Comparison of ENCODE assay signal across 16 cellular contexts in genomic region chr6:40947876-40948514, GRCh38.
DNase-seq lines count a peak whose midpoint lies in the region; ATAC-seq and TF ChIP-seq lines count a peak whose summit lies in the region.
"Had no signal": no experiment of that assay in that cellular context is flagged by ENCODE, and none has a peak within 500 bp of the region (broad histone marks: within the 10 kb centered on the region; RNA-seq: fewer than 3 reads in every experiment).

No MANE protein-coding gene starts in this region.

- no peaks in the 10 kb centered on the region for H3K9me3 ChIP-seq in MG63

- H3K27me3 ChIP-seq in MG63, result no peaks in the 10 kb centered on the region

- DNase-seq in activated CD8-positive, alpha-beta memory T cell treated with anti-CD3 and anti-CD28 coated beads, Interleukin-2, amount 10 ng/mL, durations not matched to agents 7 days and 5 days, result no peak
- no peak for DNase-seq in activated CD8-positive, alpha-beta memory T cell treated with anti-CD3 and anti-CD28 coated beads, Interleukin-2, amount 50 U/mL, for 48 hours
- DNase-seq in WTC11 (ENCODE audit: low spot score), result no peak
- peak; percentile 35 for DNase-seq in fibroblast of the conjunctiva (ENCODE audit: low read depth)
- DNase-seq in stimulated activated effector memory CD8-positive, alpha-beta T cell treated with anti-CD3 and anti-CD28 coated beads, Interleukin-12 subunit alpha, Interleukin-12 subunit beta, amount 100 ng/mL, for 72 hours (ENCODE audit: low spot score in 2 of 2), result no peak
- no peak for DNase-seq in MG63
- no peak for DNase-seq in natural killer cell
- DNase-seq: activated CD4-positive, alpha-beta T cell treated with anti-CD3 and anti-CD28 coated beads for 48 hours; effector CD8-positive, alpha-beta T cell; immature natural killer cell; MV-4-11; NCI-H748 treated with DMSO at 0.1 percent for 48 hours; nephron progenitor cell; stimulated activated naive CD4-positive, alpha-beta T cell had no signal

- no peaks in the 10 kb centered on the region for H3K36me3 ChIP-seq in MG63

- H3K27me3 Mint-ChIP-seq in activated CD8-positive, alpha-beta memory T cell treated with anti-CD3 and anti-CD28 coated beads, Interleukin-2, amount 10 ng/mL, durations not matched to agents 7 days and 5 days, result peaks cover 34% of the 10 kb centered on the region
- H3K27me3 Mint-ChIP-seq in WTC11 (ENCODE audit: low read depth), result peaks cover 4% of the 10 kb centered on the region
- H3K27me3 Mint-ChIP-seq in natural killer cell (ENCODE audit: low read depth in 2 of 2), result peaks cover 12 to 13% of the 10 kb centered on the region in 2 donors

- no peaks in the 10 kb centered on the region for H3K9me3 Mint-ChIP-seq in activated CD8-positive, alpha-beta memory T cell treated with anti-CD3 and anti-CD28 coated beads, Interleukin-2, amount 10 ng/mL, durations not matched to agents 7 days and 5 days (ENCODE audit: low read depth)
- H3K9me3 Mint-ChIP-seq in WTC11, result no peaks in the 10 kb centered on the region
- H3K9me3 Mint-ChIP-seq in stimulated activated effector memory CD8-positive, alpha-beta T cell treated with anti-CD3 and anti-CD28 coated beads, Interleukin-12 subunit alpha, Interleukin-12 subunit beta, amount 100 ng/mL, for 72 hours, result no peaks in the 10 kb centered on the region
- H3K9me3 Mint-ChIP-seq in natural killer cell, result no peaks in the 10 kb centered on the region
- H3K9me3 Mint-ChIP-seq: activated naive CD4-positive, alpha-beta T cell treated with anti-CD3 and anti-CD28 coated beads, Interleukin-2, amount 50 U/mL, for 72 hours; immature natural killer cell; nephron progenitor cell had no signal

- peak overlapping the region; percentile 58 for H3K27ac Mint-ChIP-seq in activated CD8-positive, alpha-beta memory T cell treated with anti-CD3 and anti-CD28 coated beads, Interleukin-2, amount 10 ng/mL, durations not matched to agents 7 days and 5 days
- peak overlapping the region; percentile 96 for H3K27ac Mint-ChIP-seq in WTC11
- H3K27ac Mint-ChIP-seq in stimulated activated effector memory CD8-positive, alpha-beta T cell treated with anti-CD3 and anti-CD28 coated beads, Interleukin-12 subunit alpha, Interleukin-12 subunit beta, amount 100 ng/mL, for 72 hours, result no peak overlapping the region
- no peak overlapping the region for H3K27ac Mint-ChIP-seq in natural killer cell
- H3K27ac Mint-ChIP-seq: immature natural killer cell had no signal

- POLR2A ChIA-PET in WTC11 (lab: Charles Lee), result interaction anchor here (1.0 kb wide), 1 partner anchor 46 kb away, joined by 3 read pairs; no protein-coding TSS in a partner anchor

- no peak overlapping the region for H3K4me3 ChIP-seq in MG63

- H3K36me3 Mint-ChIP-seq in activated CD8-positive, alpha-beta memory T cell treated with anti-CD3 and anti-CD28 coated beads, Interleukin-2, amount 10 ng/mL, durations not matched to agents 7 days and 5 days, result no peaks in the 10 kb centered on the region
- H3K36me3 Mint-ChIP-seq in WTC11 (0 out of 2 replicates have a peak, but pooled peaks cover 2% of the 10 kb centered on the region), natural killer cell (no peaks in the 10 kb centered on the region)
- no peaks in the 10 kb centered on the region for H3K36me3 Mint-ChIP-seq in stimulated activated effector memory CD8-positive, alpha-beta T cell treated with anti-CD3 and anti-CD28 coated beads, Interleukin-12 subunit alpha, Interleukin-12 subunit beta, amount 100 ng/mL, for 72 hours
- H3K36me3 Mint-ChIP-seq: activated naive CD4-positive, alpha-beta T cell treated with anti-CD3 and anti-CD28 coated beads, Interleukin-2, amount 50 U/mL, for 72 hours; immature natural killer cell had no signal

- H3K4me1 Mint-ChIP-seq in activated CD8-positive, alpha-beta memory T cell treated with anti-CD3 and anti-CD28 coated beads, Interleukin-2, amount 10 ng/mL, durations not matched to agents 7 days and 5 days, result peaks cover 12% of the 10 kb centered on the region
- peaks cover 54% of the 10 kb centered on the region for H3K4me1 Mint-ChIP-seq in WTC11
- no peaks in the 10 kb centered on the region for H3K4me1 Mint-ChIP-seq in stimulated activated effector memory CD8-positive, alpha-beta T cell treated with anti-CD3 and anti-CD28 coated beads, Interleukin-12 subunit alpha, Interleukin-12 subunit beta, amount 100 ng/mL, for 72 hours
- H3K4me1 Mint-ChIP-seq in natural killer cell, result no peaks in the 10 kb centered on the region
- H3K4me1 Mint-ChIP-seq: immature natural killer cell had no signal

- ATAC-seq in activated CD8-positive, alpha-beta memory T cell treated with anti-CD3 and anti-CD28 coated beads, Interleukin-2, amount 10 ng/mL, durations not matched to agents 7 days and 5 days, result peak; percentile 82
- peak; percentile 79 for ATAC-seq in WTC11
- peak; percentile 84 for ATAC-seq in stimulated activated effector memory CD8-positive, alpha-beta T cell treated with anti-CD3 and anti-CD28 coated beads, Interleukin-12 subunit alpha, Interleukin-12 subunit beta, amount 100 ng/mL, for 72 hours
- ATAC-seq in GM19397 (IDR thresholded peaks at IDR 0.05; ENCODE audit: unreplicated experiment), result no peak
- no peak for ATAC-seq in natural killer cell

- no peak overlapping the region for H3K4me3 Mint-ChIP-seq in activated CD8-positive, alpha-beta memory T cell treated with anti-CD3 and anti-CD28 coated beads, Interleukin-2, amount 10 ng/mL, durations not matched to agents 7 days and 5 days
- H3K4me3 Mint-ChIP-seq in WTC11 (no peak overlapping the region), natural killer cell (no peak overlapping the region)
- no peak overlapping the region for H3K4me3 Mint-ChIP-seq in stimulated activated effector memory CD8-positive, alpha-beta T cell treated with anti-CD3 and anti-CD28 coated beads, Interleukin-12 subunit alpha, Interleukin-12 subunit beta, amount 100 ng/mL, for 72 hours
- H3K4me3 Mint-ChIP-seq: immature natural killer cell, nephron progenitor cell had no signal

- intact Hi-C loops in natural killer cell (cut with micrococcal nuclease), result no loop called here

- no peak for TF ChIP-seq CTCF in WTC11 (IDR thresholded peaks at IDR 0.05)
- TF ChIP-seq CTCF in natural killer cell (IDR thresholded peaks at IDR 0.05), result no peak

- CTCF ChIA-PET in activated CD8-positive, alpha-beta memory T cell treated with anti-CD3 and anti-CD28 coated beads, Interleukin-2, amount 10 ng/mL, durations not matched to agents 7 days and 5 days (lab: Charles Lee), result interaction anchor here (0.8 kb wide), 1 partner anchor 36 kb away, joined by 3 read pairs; no protein-coding TSS in a partner anchor
- CTCF ChIA-PET in WTC11 (lab: Charles Lee), result interaction anchor here (0.7 to 1.6 kb wide), 7 partner anchors 36 to 91 kb away, joined by 3 to 10 read pairs (median 4); partner anchors contain the start of gene UNC5CL

TF ChIP-seq in WTC11, 78 proteins besides CTCF, POLR2A, EP300 and RAD21:
- TF ChIP-seq ZNF121 (CRISPR knock-in tag; IDR thresholded peaks at IDR 0.05), result peak; percentile 83
- no peak for TF ChIP-seq GABPB1 (CRISPR knock-in tag; IDR thresholded peaks at IDR 0.05)

Comparison
In these comparisons a context has a peak if more than half of its experiments do, and no peak if none do; other contexts are left out.
1. ATAC-seq: peak in activated CD8-positive, alpha-beta memory T cell treated with anti-CD3 and anti-CD28 coated beads, Interleukin-2, amount 10 ng/mL, durations not matched to agents 7 days and 5 days (single experiment), WTC11 (single experiment) and stimulated activated effector memory CD8-positive, alpha-beta T cell treated with anti-CD3 and anti-CD28 coated beads, Interleukin-12 subunit alpha, Interleukin-12 subunit beta, amount 100 ng/mL, for 72 hours (single experiment); none in GM19397 (single experiment) and natural killer cell (0 of 3).
2. H3K27ac Mint-ChIP-seq: peak in activated CD8-positive, alpha-beta memory T cell treated with anti-CD3 and anti-CD28 coated beads, Interleukin-2, amount 10 ng/mL, durations not matched to agents 7 days and 5 days (single experiment) and WTC11 (single experiment); none in stimulated activated effector memory CD8-positive, alpha-beta T cell treated with anti-CD3 and anti-CD28 coated beads, Interleukin-12 subunit alpha, Interleukin-12 subunit beta, amount 100 ng/mL, for 72 hours (single experiment) and natural killer cell (0 of 2).